Comparison of ENCODE assay signal across 37 cellular contexts in the genomic region with DNA sequence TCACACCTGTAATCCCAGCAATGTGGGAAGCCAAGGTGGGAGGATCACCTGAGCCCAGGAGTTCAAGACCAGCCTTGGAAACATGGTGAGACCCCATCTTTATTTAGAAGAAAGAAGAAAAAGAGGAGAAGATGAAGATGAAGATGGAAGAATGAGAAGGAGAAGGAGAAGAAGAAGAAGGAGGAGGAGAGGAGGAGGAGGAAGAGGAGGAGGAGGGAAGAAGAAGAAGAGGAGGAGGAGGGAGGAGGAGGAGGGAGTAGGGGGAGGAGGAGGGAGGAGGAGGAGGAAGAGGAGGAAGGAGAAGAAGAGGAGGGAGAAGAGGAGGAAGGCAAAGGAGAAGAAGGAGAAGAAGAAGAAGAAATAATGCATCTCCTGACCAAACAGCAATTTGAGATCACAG. TPM values are rescaled to one million over a fixed set of nuclear protein-coding genes. Genes with fewer than 3 reads are reported as not detected.
"Had no signal": no experiment of that assay in that cellular context is flagged by ENCODE, and none has a peak within 500 bp of the region (broad histone marks: within the 10 kb centered on the region; RNA-seq: fewer than 3 reads in every experiment).

No MANE protein-coding gene starts in this region.

- H3K27me3 ChIP-seq: body of pancreas had no signal

- H3K27ac Mint-ChIP-seq: activated CD8-positive, alpha-beta T cell treated with anti-CD3 and anti-CD28 coated beads for 36 hours; activated naive CD4-positive, alpha-beta T cell treated with anti-CD3 and anti-CD28 coated beads for 36 hours; activated naive CD4-positive, alpha-beta T cell treated with anti-CD3 and anti-CD28 coated beads, Interleukin-2, amount 50 U/mL, for 72 hours; activated naive CD8-positive, alpha-beta T cell treated with anti-CD3 and anti-CD28 coated beads, Interleukin-2, amount 50 U/mL, for 24 hours; activated T-helper 17 cell treated with anti-CD3 and anti-CD28 coated beads, Interleukin-2, amount 50 U/mL, for 72 hours; WTC11 had no signal

- H3K4me3 Mint-ChIP-seq: activated CD8-positive, alpha-beta T cell treated with anti-CD3 and anti-CD28 coated beads for 36 hours; activated naive CD4-positive, alpha-beta T cell treated with anti-CD3 and anti-CD28 coated beads for 36 hours; activated naive CD8-positive, alpha-beta T cell treated with anti-CD3 and anti-CD28 coated beads, Interleukin-2, amount 50 U/mL, for 24 hours; activated T-cell treated with anti-CD3 and anti-CD28 coated beads, Interleukin-2, amount 50 U/mL, for 4 hours; activated T-helper 17 cell treated with anti-CD3 and anti-CD28 coated beads, Interleukin-2, amount 50 U/mL, for 72 hours; WTC11 had no signal

- FAIRE-seq: endometrium, endothelial cell of umbilical vein, TTC549 had no signal

- H3K27me3 Mint-ChIP-seq: activated CD8-positive, alpha-beta T cell treated with anti-CD3 and anti-CD28 coated beads for 36 hours; activated naive CD8-positive, alpha-beta T cell treated with anti-CD3 and anti-CD28 coated beads, Interleukin-2, amount 50 U/mL, for 24 hours had no signal

- H3K36me3 Mint-ChIP-seq: activated naive CD4-positive, alpha-beta T cell treated with anti-CD3 and anti-CD28 coated beads, Interleukin-2, amount 50 U/mL, for 72 hours; WTC11 had no signal

- H3K36me3 ChIP-seq: adrenal gland, colonic mucosa, esophagus squamous epithelium, gastroesophageal sphincter, heart right ventricle had no signal

- H3K4me3 ChIP-seq: adrenal gland, body of pancreas, colonic mucosa, esophagus squamous epithelium, gastroesophageal sphincter, heart right ventricle had no signal

- DNase-seq: activated CD4-positive, alpha-beta T cell treated with anti-CD3 and anti-CD28 coated beads for 1 hour; activated CD4-positive, alpha-beta T cell treated with anti-CD3 and anti-CD28 coated beads for 4 hours; activated CD4-positive, alpha-beta T cell treated with anti-CD3 and anti-CD28 coated beads, Interleukin-2, amount 50 U/mL, for 1 hour; activated CD4-positive, alpha-beta T cell treated with anti-CD3 and anti-CD28 coated beads, Interleukin-2, amount 50 U/mL, for 48 hours; activated CD8-positive, alpha-beta memory T cell treated with anti-CD3 and anti-CD28 coated beads for 24 hours; activated CD8-positive, alpha-beta T cell treated with anti-CD3 and anti-CD28 coated beads for 36 hours; activated effector memory CD4-positive, alpha-beta T cell treated with Interleukin-2 at 50 U/mL for 16 hours; activated gamma-delta T cell treated with Interleukin-2 at 50 U/mL for 16 hours; activated naive CD4-positive, alpha-beta T cell treated with anti-CD3 and anti-CD28 coated beads for 36 hours; activated naive CD8-positive, alpha-beta T cell treated with anti-CD3 and anti-CD28 coated beads, Interleukin-2, amount 50 U/mL, for 24 hours; activated T-cell treated with anti-CD3 and anti-CD28 coated beads, Interleukin-2, amount 50 U/mL, for 4 hours; adrenal gland; amygdala; aorta; body of pancreas; caudate nucleus; cerebellar nuclear complex; colonic mucosa; effector CD8-positive, alpha-beta T cell; esophagus squamous epithelium; foreskin melanocyte; heart right ventricle; T-helper 1 cell; T-helper 2 cell had no signal

- H3K4me1 ChIP-seq: colonic mucosa had no signal

- ATAC-seq: activated CD8-positive, alpha-beta T cell treated with anti-CD3 and anti-CD28 coated beads for 36 hours; activated naive CD4-positive, alpha-beta T cell treated with anti-CD3 and anti-CD28 coated beads, Interleukin-2, amount 50 U/mL, for 72 hours; activated naive CD8-positive, alpha-beta T cell treated with anti-CD3 and anti-CD28 coated beads, Interleukin-2, amount 50 U/mL, for 24 hours; activated T-cell treated with anti-CD3 and anti-CD28 coated beads, Interleukin-2, amount 50 U/mL, for 4 hours; activated T-helper 17 cell treated with anti-CD3 and anti-CD28 coated beads, Interleukin-2, amount 50 U/mL, for 72 hours; body of pancreas; gastroesophageal sphincter; heart right ventricle; WTC11 had no signal

- H3K9me3 ChIP-seq: adrenal gland, body of pancreas, colonic mucosa, esophagus squamous epithelium, gastroesophageal sphincter, heart right ventricle had no signal

- H3K9me3 Mint-ChIP-seq: activated CD8-positive, alpha-beta T cell treated with anti-CD3 and anti-CD28 coated beads for 36 hours; activated naive CD4-positive, alpha-beta T cell treated with anti-CD3 and anti-CD28 coated beads for 36 hours; activated naive CD4-positive, alpha-beta T cell treated with anti-CD3 and anti-CD28 coated beads, Interleukin-2, amount 50 U/mL, for 72 hours; activated naive CD8-positive, alpha-beta T cell treated with anti-CD3 and anti-CD28 coated beads, Interleukin-2, amount 50 U/mL, for 24 hours; activated T-cell treated with anti-CD3 and anti-CD28 coated beads, Interleukin-2, amount 50 U/mL, for 4 hours; activated T-helper 17 cell treated with anti-CD3 and anti-CD28 coated beads, Interleukin-2, amount 50 U/mL, for 72 hours; WTC11 had no signal

- H3K27ac ChIP-seq: adrenal gland, body of pancreas, colonic mucosa, epithelial cell of prostate, esophagus squamous epithelium, gastroesophageal sphincter, heart right ventricle, VCaP had no signal

RNA-seq across cellular contexts. Expression of a gene that starts 9.0 kb away (rescaled TPM):
- total RNA-seq: activated CD8-positive, alpha-beta T cell treated with anti-CD3 and anti-CD28 coated beads for 36 hours; activated naive CD4-positive, alpha-beta T cell treated with anti-CD3 and anti-CD28 coated beads for 36 hours; activated naive CD4-positive, alpha-beta T cell treated with anti-CD3 and anti-CD28 coated beads, Interleukin-2, amount 50 U/mL, for 72 hours; activated T-helper 17 cell treated with anti-CD3 and anti-CD28 coated beads, Interleukin-2, amount 50 U/mL, for 72 hours; body of pancreas; dermis microvascular lymphatic vessel endothelial cell; endothelial cell of umbilical vein; fibroblast of lung; fibroblast of villous mesenchyme; gastroesophageal sphincter; glomerular endothelial cell; heart right ventricle; WTC11 had no signal

RNA-seq across cellular contexts. Expression of a gene that starts 14.1 kb away (rescaled TPM):
- total RNA-seq: activated CD8-positive, alpha-beta T cell treated with anti-CD3 and anti-CD28 coated beads for 36 hours; activated naive CD4-positive, alpha-beta T cell treated with anti-CD3 and anti-CD28 coated beads for 36 hours; activated naive CD4-positive, alpha-beta T cell treated with anti-CD3 and anti-CD28 coated beads, Interleukin-2, amount 50 U/mL, for 72 hours; activated T-cell treated with anti-CD3 and anti-CD28 coated beads, Interleukin-2, amount 50 U/mL, for 4 hours; activated T-helper 17 cell treated with anti-CD3 and anti-CD28 coated beads, Interleukin-2, amount 50 U/mL, for 72 hours; adrenal gland; aorta; body of pancreas; colonic mucosa; dermis microvascular lymphatic vessel endothelial cell; endothelial cell of umbilical vein; esophagus squamous epithelium; fibroblast of lung; fibroblast of villous mesenchyme; gastroesophageal sphincter; glomerular endothelial cell; WTC11 had no signal

RNA-seq across cellular contexts. Expression of a gene that starts 37.2 kb away (rescaled TPM):
- total RNA-seq: activated CD8-positive, alpha-beta T cell treated with anti-CD3 and anti-CD28 coated beads for 36 hours; activated naive CD4-positive, alpha-beta T cell treated with anti-CD3 and anti-CD28 coated beads for 36 hours; activated naive CD4-positive, alpha-beta T cell treated with anti-CD3 and anti-CD28 coated beads, Interleukin-2, amount 50 U/mL, for 72 hours; activated T-cell treated with anti-CD3 and anti-CD28 coated beads, Interleukin-2, amount 50 U/mL, for 4 hours; activated T-helper 17 cell treated with anti-CD3 and anti-CD28 coated beads, Interleukin-2, amount 50 U/mL, for 72 hours; adrenal gland; aorta; body of pancreas; colonic mucosa; dermis microvascular lymphatic vessel endothelial cell; endothelial cell of umbilical vein; fibroblast of lung; fibroblast of villous mesenchyme; gastroesophageal sphincter; glomerular endothelial cell; heart right ventricle; WTC11 had no signal
